In genomic region chr3:32428092-32429068, GRCh38 we compare ENCODE assay signal across 8 cellular contexts. TPM values are rescaled to one million over a fixed set of nuclear protein-coding genes. Genes with fewer than 3 reads are reported as not detected.
A peak's percentile ranks its signal among the peaks of the same experiment; 100 is the strongest.
DNase-seq lines count a peak whose midpoint lies in the region; ATAC-seq and TF ChIP-seq lines count a peak whose summit lies in the region.

No MANE protein-coding gene starts in this region.

- peak overlapping the region; percentile 87 for H3K27ac Mint-ChIP-seq in activated T-helper 1 cell treated with anti-CD3 and anti-CD28 coated beads, Interleukin-12 subunit alpha, Interleukin-12 subunit beta, Interleukin-2, Interleukin-4 antibody, amounts not matched to agents 30 ng/mL and 10 ng/mL and 1 ng/mL, durations not matched to agents 14 hours and 24 hours and 36 hours

- DNase-seq in activated T-helper 1 cell treated with anti-CD3 and anti-CD28 coated beads, Interleukin-12 subunit alpha, Interleukin-12 subunit beta, Interleukin-2, Interleukin-4 antibody, amounts not matched to agents 30 ng/mL and 10 ng/mL and 1 ng/mL, durations not matched to agents 14 hours and 24 hours and 36 hours (ENCODE audit: low spot score), result no peak
- DNase-seq in upper lobe of right lung (no peak), GM19240 (ENCODE audit: insufficient read length, low spot score) (no peak), mucosa of gallbladder (ENCODE audit: low spot score) (no peak), NOMO-1 (lab: John Stamatoyannopoulos, UW; ENCODE audit: unreplicated experiment in 2 of 2) (no peak)

- H4K20me1 ChIP-seq in BLaER1, result peaks cover 99% of the 10 kb centered on the region

- peaks cover 31% of the 10 kb centered on the region for H3K36me3 ChIP-seq in BLaER1
- H3K36me3 ChIP-seq in upper lobe of right lung, result no peaks in the 10 kb centered on the region

- intact Hi-C loops in activated T-helper 1 cell treated with anti-CD3 and anti-CD28 coated beads, Interleukin-12 subunit alpha, Interleukin-12 subunit beta, Interleukin-2, Interleukin-4 antibody, amounts not matched to agents 30 ng/mL and 10 ng/mL and 1 ng/mL, durations not matched to agents 14 hours and 24 hours and 36 hours (cut with micrococcal nuclease), result loop anchor here (1.0 to 2.0 kb wide), 2 partner anchors 8 to 14 kb away; no protein-coding TSS in a partner anchor
- intact Hi-C loops in upper lobe of right lung (cut with DNase I), result no loop called here

- H3K36me3 Mint-ChIP-seq in activated T-helper 1 cell treated with anti-CD3 and anti-CD28 coated beads, Interleukin-12 subunit alpha, Interleukin-12 subunit beta, Interleukin-2, Interleukin-4 antibody, amounts not matched to agents 30 ng/mL and 10 ng/mL and 1 ng/mL, durations not matched to agents 14 hours and 24 hours and 36 hours (ENCODE audit: low read depth), result peaks cover 4% of the 10 kb centered on the region

- no peaks in the 10 kb centered on the region for H3K27me3 Mint-ChIP-seq in activated T-helper 1 cell treated with anti-CD3 and anti-CD28 coated beads, Interleukin-12 subunit alpha, Interleukin-12 subunit beta, Interleukin-2, Interleukin-4 antibody, amounts not matched to agents 30 ng/mL and 10 ng/mL and 1 ng/mL, durations not matched to agents 14 hours and 24 hours and 36 hours (ENCODE audit: insufficient read depth)

- no peaks in the 10 kb centered on the region for H3K9me3 Mint-ChIP-seq in activated T-helper 1 cell treated with anti-CD3 and anti-CD28 coated beads, Interleukin-12 subunit alpha, Interleukin-12 subunit beta, Interleukin-2, Interleukin-4 antibody, amounts not matched to agents 30 ng/mL and 10 ng/mL and 1 ng/mL, durations not matched to agents 14 hours and 24 hours and 36 hours

- no peak overlapping the region for H3K9ac ChIP-seq in BLaER1

- TF ChIP-seq CTCF in upper lobe of right lung (IDR thresholded peaks at IDR 0.05), result no peak

- H3K4me1 Mint-ChIP-seq in activated T-helper 1 cell treated with anti-CD3 and anti-CD28 coated beads, Interleukin-12 subunit alpha, Interleukin-12 subunit beta, Interleukin-2, Interleukin-4 antibody, amounts not matched to agents 30 ng/mL and 10 ng/mL and 1 ng/mL, durations not matched to agents 14 hours and 24 hours and 36 hours (ENCODE audit: low read depth), result peaks cover 88% of the 10 kb centered on the region

- peak overlapping the region; percentile 11; the same call in 1 of the 2 replicates for H3K27ac ChIP-seq in BLaER1
- no peak overlapping the region for H3K27ac ChIP-seq in upper lobe of right lung

- H3K27me3 ChIP-seq in BLaER1 (no peaks in the 10 kb centered on the region), upper lobe of right lung (no peaks in the 10 kb centered on the region)

- peak overlapping the region; percentile 63 for H3K4me3 Mint-ChIP-seq in activated T-helper 1 cell treated with anti-CD3 and anti-CD28 coated beads, Interleukin-12 subunit alpha, Interleukin-12 subunit beta, Interleukin-2, Interleukin-4 antibody, amounts not matched to agents 30 ng/mL and 10 ng/mL and 1 ng/mL, durations not matched to agents 14 hours and 24 hours and 36 hours

- H3K4me1 ChIP-seq in BLaER1 (peaks cover 75% of the 10 kb centered on the region), upper lobe of right lung (peaks cover 34% of the 10 kb centered on the region)

- H3K9me3 ChIP-seq in BLaER1 (no peaks in the 10 kb centered on the region), upper lobe of right lung (no peaks in the 10 kb centered on the region)

- ATAC-seq in GM19035 (IDR thresholded peaks at IDR 0.05; ENCODE audit: unreplicated experiment), result peak; percentile 69
- ATAC-seq in HG03135 (IDR thresholded peaks at IDR 0.05; ENCODE audit: unreplicated experiment), result peak; percentile 68
- peak; percentile 28 for ATAC-seq in upper lobe of right lung

- no peak overlapping the region for H3K4me3 ChIP-seq in BLaER1
- no peak overlapping the region for H3K4me3 ChIP-seq in upper lobe of right lung

- peak overlapping the region; percentile 35 for H3K4me2 ChIP-seq in BLaER1

RNA-seq across cellular contexts. Expression of gene CMTM7, which starts 36.7 kb away (rescaled TPM):
- 50.6 and 59.7 TPM in 2 replicates for total RNA-seq in activated T-helper 1 cell treated with anti-CD3 and anti-CD28 coated beads, Interleukin-12 subunit alpha, Interleukin-12 subunit beta, Interleukin-2, Interleukin-4 antibody, amounts not matched to agents 30 ng/mL and 10 ng/mL and 1 ng/mL, durations not matched to agents 14 hours and 24 hours and 36 hours
- 53.2 TPM for total RNA-seq in upper lobe of right lung
- total RNA-seq in mucosa of gallbladder, result 19.3 TPM
